ENCODE assay signal across 8 cellular contexts in genomic region chr12:14260011-14260993, GRCh38.
DNase-seq lines count a peak whose midpoint lies in the region; ATAC-seq and TF ChIP-seq lines count a peak whose summit lies in the region.

No MANE protein-coding gene starts in this region.

- H3K27me3 ChIP-seq in dorsolateral prefrontal cortex (no peaks in the 10 kb centered on the region), left lung (no peaks in the 10 kb centered on the region)

- peak overlapping the region in 55 of 59 donors; percentile 1 to 54 (median 30) for H3K4me3 ChIP-seq in dorsolateral prefrontal cortex
- no peak overlapping the region for H3K4me3 ChIP-seq in left lung

- no peaks in the 10 kb centered on the region for H3K27me3 Mint-ChIP-seq in stimulated activated naive B cell treated with anti-CD40 and anti-IgM and Interleukin-4, amounts not matched to agents 10 μg/mL and 1 μg/mL and 100 μg/mL, for 72 hours
- H3K27me3 Mint-ChIP-seq in activated T-helper 2 cell treated with anti-CD3 and anti-CD28 coated beads, Interferon-gamma antibody, Interleukin-2, Interleukin-4, amounts not matched to agents 10 μg/mL and 5 μg/mL and 100 μg/mL, durations not matched to agents 14 hours and 24 hours and 36 hours (ENCODE audit: low read depth): no peaks in the 10 kb centered on the region

- TF ChIP-seq CTCF in dorsolateral prefrontal cortex (IDR thresholded peaks at IDR 0.05 in 54 of 56, conservative IDR thresholded peaks at IDR 0.05 in 2 of 56; ENCODE audit: low read depth in 1 of 56, partially characterized antibody in 56 of 56): peak in 3 of 56 donors; percentile 5 to 17 (median 7)
- TF ChIP-seq CTCF in left lung (IDR thresholded peaks at IDR 0.05): no peak

- H3K4me1 Mint-ChIP-seq in stimulated activated naive B cell treated with anti-CD40 and anti-IgM and Interleukin-4, amounts not matched to agents 10 μg/mL and 1 μg/mL and 100 μg/mL, for 72 hours: peaks cover 26 to 61% of the 10 kb centered on the region in 2 donors
- peaks cover 48% of the 10 kb centered on the region for H3K4me1 Mint-ChIP-seq in activated T-helper 2 cell treated with anti-CD3 and anti-CD28 coated beads, Interferon-gamma antibody, Interleukin-2, Interleukin-4, amounts not matched to agents 10 μg/mL and 5 μg/mL and 100 μg/mL, durations not matched to agents 14 hours and 24 hours and 36 hours (ENCODE audit: low read depth)

- DNase-seq in GM04503 (ENCODE audit: low read depth): peak; percentile 77
- DNase-seq in NCI-H748 (lab: John Stamatoyannopoulos, UW; ENCODE audit: unreplicated experiment): peak; percentile 95
- DNase-seq in dorsolateral prefrontal cortex: peak; percentile 57 to 88 (median 81)
- DNase-seq in left lung: peak; percentile 93 to 95
- DNase-seq in stimulated activated naive B cell treated with anti-CD40 and anti-IgM and Interleukin-4, amounts not matched to agents 10 μg/mL and 1 μg/mL and 100 μg/mL, for 72 hours: no peak
- no peak for DNase-seq in activated T-helper 2 cell treated with anti-CD3 and anti-CD28 coated beads, Interferon-gamma antibody, Interleukin-2, Interleukin-4, amounts not matched to agents 10 μg/mL and 5 μg/mL and 100 μg/mL, durations not matched to agents 14 hours and 24 hours and 36 hours (ENCODE audit: low spot score)
- no peak for DNase-seq in HK-2 (ENCODE audit: unreplicated experiment)

- H3K9me3 ChIP-seq in left lung: peaks cover 0 to 10% of the 10 kb centered on the region in 2 donors

- H3K9me3 Mint-ChIP-seq in stimulated activated naive B cell treated with anti-CD40 and anti-IgM and Interleukin-4, amounts not matched to agents 10 μg/mL and 1 μg/mL and 100 μg/mL, for 72 hours: peaks cover 15 to 21% of the 10 kb centered on the region in 2 donors
- peaks cover 25% of the 10 kb centered on the region for H3K9me3 Mint-ChIP-seq in activated T-helper 2 cell treated with anti-CD3 and anti-CD28 coated beads, Interferon-gamma antibody, Interleukin-2, Interleukin-4, amounts not matched to agents 10 μg/mL and 5 μg/mL and 100 μg/mL, durations not matched to agents 14 hours and 24 hours and 36 hours

- no peaks in the 10 kb centered on the region for H3K36me3 ChIP-seq in left lung

- peak overlapping the region; percentile 84 for H3K27ac Mint-ChIP-seq in stimulated activated naive B cell treated with anti-CD40 and anti-IgM and Interleukin-4, amounts not matched to agents 10 μg/mL and 1 μg/mL and 100 μg/mL, for 72 hours
- H3K27ac Mint-ChIP-seq in activated T-helper 2 cell treated with anti-CD3 and anti-CD28 coated beads, Interferon-gamma antibody, Interleukin-2, Interleukin-4, amounts not matched to agents 10 μg/mL and 5 μg/mL and 100 μg/mL, durations not matched to agents 14 hours and 24 hours and 36 hours: no peak overlapping the region

- ATAC-seq in left lung (peak; percentile 70), HG03354 (IDR thresholded peaks at IDR 0.05; ENCODE audit: poor library complexity, severe bottlenecking, unreplicated experiment) (no peak)
- ATAC-seq in stimulated activated naive B cell treated with anti-CD40 and anti-IgM and Interleukin-4, amounts not matched to agents 10 μg/mL and 1 μg/mL and 100 μg/mL, for 72 hours (replicated peaks): no peak

- H3K4me1 ChIP-seq in left lung: peaks cover 18 to 82% of the 10 kb centered on the region in 2 donors

- H3K27ac ChIP-seq in dorsolateral prefrontal cortex (peak overlapping the region; percentile 26 to 98 (median 93)), left lung (peak overlapping the region; percentile 92 to 98)

- peak overlapping the region; percentile 29 to 37 for H3K4me3 Mint-ChIP-seq in stimulated activated naive B cell treated with anti-CD40 and anti-IgM and Interleukin-4, amounts not matched to agents 10 μg/mL and 1 μg/mL and 100 μg/mL, for 72 hours
- H3K4me3 Mint-ChIP-seq in activated T-helper 2 cell treated with anti-CD3 and anti-CD28 coated beads, Interferon-gamma antibody, Interleukin-2, Interleukin-4, amounts not matched to agents 10 μg/mL and 5 μg/mL and 100 μg/mL, durations not matched to agents 14 hours and 24 hours and 36 hours (ENCODE audit: low read depth): no peak overlapping the region

- H3K36me3 Mint-ChIP-seq in stimulated activated naive B cell treated with anti-CD40 and anti-IgM and Interleukin-4, amounts not matched to agents 10 μg/mL and 1 μg/mL and 100 μg/mL, for 72 hours: peaks cover 21 to 41% of the 10 kb centered on the region in 2 donors
- peaks cover 23% of the 10 kb centered on the region for H3K36me3 Mint-ChIP-seq in activated T-helper 2 cell treated with anti-CD3 and anti-CD28 coated beads, Interferon-gamma antibody, Interleukin-2, Interleukin-4, amounts not matched to agents 10 μg/mL and 5 μg/mL and 100 μg/mL, durations not matched to agents 14 hours and 24 hours and 36 hours (ENCODE audit: low read depth)

- intact Hi-C loops in dorsolateral prefrontal cortex (cut with DNase I): no loop called here
- intact Hi-C loops in left lung (cut with DNase I): no loop called here
- intact Hi-C loops in activated T-helper 2 cell treated with anti-CD3 and anti-CD28 coated beads, Interferon-gamma antibody, Interleukin-2, Interleukin-4, amounts not matched to agents 10 μg/mL and 5 μg/mL and 100 μg/mL, durations not matched to agents 14 hours and 24 hours and 36 hours (cut with micrococcal nuclease): no loop called here

Comparison
In these comparisons a context has a peak if more than half of its experiments do, and no peak if none do; other contexts are left out.
1. DNase-seq: peak in GM04503 (single experiment), NCI-H748 (single experiment), dorsolateral prefrontal cortex (10 of 10) and left lung (2 of 2); none in stimulated activated naive B cell treated with anti-CD40 and anti-IgM and Interleukin-4, amounts not matched to agents 10 μg/mL and 1 μg/mL and 100 μg/mL, for 72 hours (single experiment), activated T-helper 2 cell treated with anti-CD3 and anti-CD28 coated beads, Interferon-gamma antibody, Interleukin-2, Interleukin-4, amounts not matched to agents 10 μg/mL and 5 μg/mL and 100 μg/mL, durations not matched to agents 14 hours and 24 hours and 36 hours (single experiment) and HK-2 (single experiment).
2. H3K4me3 ChIP-seq: peak in dorsolateral prefrontal cortex (55 of 59); none in left lung (0 of 2).